Comparison of ENCODE assay signal across 30 cellular contexts in the genomic region with DNA sequence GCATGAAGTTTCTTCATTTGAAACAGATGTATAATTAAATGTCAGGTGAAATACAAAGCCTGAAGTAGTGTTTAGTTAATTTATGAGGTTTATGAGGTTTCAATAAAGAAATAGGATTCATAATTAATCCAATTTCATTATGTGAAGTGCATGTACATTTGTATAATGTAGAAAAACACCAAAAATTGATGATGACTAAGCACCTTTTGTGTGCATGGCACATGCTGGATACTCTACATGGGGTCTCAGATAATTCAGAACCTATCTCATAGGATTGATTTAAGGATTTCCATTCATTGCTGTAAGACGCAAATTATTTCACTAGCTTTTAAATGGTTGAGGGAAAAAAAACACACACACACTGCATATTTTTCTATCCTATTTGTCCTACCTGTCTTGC.
"Had no signal": no experiment of that assay in that cellular context is flagged by ENCODE, and none has a peak within 500 bp of the region (broad histone marks: within the 10 kb centered on the region; RNA-seq: fewer than 3 reads in every experiment).

No MANE protein-coding gene starts in this region.

- H3K36me3 ChIP-seq: neural progenitor cell, ovary, spleen, suprapubic skin, tibial artery, transverse colon, upper lobe of right lung, uterus had no signal

- DNase-seq: naive thymus-derived CD4-positive, alpha-beta T cell; natural killer cell; occipital lobe; ovary; posterior cingulate gyrus; psoas muscle; right cardiac atrium; spleen; stimulated activated CD4-positive, alpha-beta T cell treated with anti-CD3 and anti-CD28 coated beads, Interleukin-12 subunit alpha, Interleukin-12 subunit beta, amount 100 ng/mL, for 4 hours; stimulated activated CD4-positive, alpha-beta T cell treated with anti-CD3 and anti-CD28 coated beads, Interleukin-1b, Interleukin-23, amount 100 ng/mL, for 48 hours; stimulated activated CD4-positive, alpha-beta T cell treated with anti-CD3 and anti-CD28 coated beads, Interleukin-4, amount 100 ng/mL, for 1 hour; stimulated activated CD4-positive, alpha-beta T cell treated with anti-CD3 and anti-CD28 coated beads, Interleukin-4, amount 100 ng/mL, for 4 hours; stimulated activated CD8-positive, alpha-beta memory T cell treated with anti-CD3 and anti-CD28 coated beads, Interleukin-4, amount 100 ng/mL, for 48 hours; stimulated activated naive B cell treated with anti-CD40 and anti-IgM and Interleukin-4, amounts not matched to agents 10 μg/mL and 1 μg/mL and 100 μg/mL, for 72 hours; stimulated activated naive CD8-positive, alpha-beta T cell treated with anti-CD3 and anti-CD28 coated beads, Interleukin-15, amount 100 ng/mL, for 72 hours; stimulated activated naive CD8-positive, alpha-beta T cell treated with anti-CD3 and anti-CD28 coated beads, Interleukin-15, Interleukin-2, amounts not matched to agents 100 U/mL and 50 U/mL, for 24 hours; substantia nigra; testis; tibial artery; transverse colon; upper lobe of right lung; uterus had no signal

- ATAC-seq: naive thymus-derived CD4-positive, alpha-beta T cell; natural killer cell; psoas muscle; right cardiac atrium; sciatic nerve; stimulated activated naive B cell treated with anti-CD40 and anti-IgM and Interleukin-4, amounts not matched to agents 10 μg/mL and 1 μg/mL and 100 μg/mL, for 72 hours; stimulated activated naive CD8-positive, alpha-beta T cell treated with anti-CD3 and anti-CD28 coated beads, Interleukin-15, amount 100 ng/mL, for 72 hours; stimulated activated naive CD8-positive, alpha-beta T cell treated with anti-CD3 and anti-CD28 coated beads, Interleukin-15, Interleukin-2, amounts not matched to agents 100 U/mL and 50 U/mL, for 24 hours; upper lobe of right lung had no signal

- H3K4me3 ChIP-seq: neural progenitor cell, ovary, psoas muscle, skin epidermis, smooth muscle cell, spleen, suprapubic skin, testis, tibial artery, transverse colon, upper lobe of right lung, uterus had no signal

- H3K36me3 Mint-ChIP-seq: naive thymus-derived CD4-positive, alpha-beta T cell; natural killer cell; neural progenitor cell; stimulated activated naive B cell treated with anti-CD40 and anti-IgM and Interleukin-4, amounts not matched to agents 10 μg/mL and 1 μg/mL and 100 μg/mL, for 72 hours; type B pancreatic cell had no signal

- H3K4me1 ChIP-seq: parathyroid adenoma, suprapubic skin, testis, upper lobe of right lung, uterus had no signal

- H3K27ac ChIP-seq: neural progenitor cell, ovary, parathyroid adenoma, psoas muscle, skin epidermis, spleen, suprapubic skin, testis, tibial artery, transverse colon, upper lobe of right lung, uterus had no signal

- H3K27ac Mint-ChIP-seq: natural killer cell; nephron; neural progenitor cell; stimulated activated naive B cell treated with anti-CD40 and anti-IgM and Interleukin-4, amounts not matched to agents 10 μg/mL and 1 μg/mL and 100 μg/mL, for 72 hours; type B pancreatic cell had no signal

- H3K9ac ChIP-seq: neural progenitor cell, parathyroid adenoma had no signal

- H3K27me3 ChIP-seq: neural progenitor cell, ovary, spleen, suprapubic skin, testis, tibial artery, transverse colon, upper lobe of right lung, uterus had no signal

- H3K9me3 Mint-ChIP-seq: naive thymus-derived CD4-positive, alpha-beta T cell; natural killer cell; neural progenitor cell; stimulated activated naive B cell treated with anti-CD40 and anti-IgM and Interleukin-4, amounts not matched to agents 10 μg/mL and 1 μg/mL and 100 μg/mL, for 72 hours; stimulated activated naive CD8-positive, alpha-beta T cell treated with anti-CD3 and anti-CD28 coated beads, Interleukin-15, amount 100 ng/mL, for 72 hours; type B pancreatic cell had no signal

- H3K4me2 ChIP-seq: neural progenitor cell, smooth muscle cell had no signal

- H3K9me3 ChIP-seq: ovary, psoas muscle, spleen, suprapubic skin, testis, tibial artery, transverse colon, upper lobe of right lung, uterus had no signal

- H3K4me3 Mint-ChIP-seq: naive thymus-derived CD4-positive, alpha-beta T cell; natural killer cell; nephron; neural progenitor cell; stimulated activated naive B cell treated with anti-CD40 and anti-IgM and Interleukin-4, amounts not matched to agents 10 μg/mL and 1 μg/mL and 100 μg/mL, for 72 hours; stimulated activated naive CD8-positive, alpha-beta T cell treated with anti-CD3 and anti-CD28 coated beads, Interleukin-15, amount 100 ng/mL, for 72 hours; type B pancreatic cell had no signal
